Comparison of ENCODE assay signal across 8 cellular contexts in genomic region chr3:110644203-110644602, GRCh38.
"Had no signal": no experiment of that assay in that cellular context is flagged by ENCODE, and none has a peak within 500 bp of the region (broad histone marks: within the 10 kb centered on the region; RNA-seq: fewer than 3 reads in every experiment).

No MANE protein-coding gene starts in this region.

- H3K4me1 Mint-ChIP-seq: GM23338, IgD-negative memory B cell had no signal

- H3K4me3 ChIP-seq: GM23338 had no signal

- H3K9me3 Mint-ChIP-seq: IgD-negative memory B cell had no signal

- FAIRE-seq: H1, H54, HTR-8/SVneo had no signal

- H3K27ac Mint-ChIP-seq: GM23338, H9, IgD-negative memory B cell had no signal

- H2AFZ ChIP-seq: GM23338 had no signal

- H3K4me2 ChIP-seq: GM23338 had no signal

- DNase-seq: H9, HCEC 1CT, KBM-7 had no signal

- H3K36me3 Mint-ChIP-seq: IgD-negative memory B cell had no signal

- H3K4me3 Mint-ChIP-seq: GM23338, H9, IgD-negative memory B cell had no signal

- H3K27me3 Mint-ChIP-seq: IgD-negative memory B cell had no signal

- ATAC-seq: GM23338 had no signal
